In the genomic region with DNA sequence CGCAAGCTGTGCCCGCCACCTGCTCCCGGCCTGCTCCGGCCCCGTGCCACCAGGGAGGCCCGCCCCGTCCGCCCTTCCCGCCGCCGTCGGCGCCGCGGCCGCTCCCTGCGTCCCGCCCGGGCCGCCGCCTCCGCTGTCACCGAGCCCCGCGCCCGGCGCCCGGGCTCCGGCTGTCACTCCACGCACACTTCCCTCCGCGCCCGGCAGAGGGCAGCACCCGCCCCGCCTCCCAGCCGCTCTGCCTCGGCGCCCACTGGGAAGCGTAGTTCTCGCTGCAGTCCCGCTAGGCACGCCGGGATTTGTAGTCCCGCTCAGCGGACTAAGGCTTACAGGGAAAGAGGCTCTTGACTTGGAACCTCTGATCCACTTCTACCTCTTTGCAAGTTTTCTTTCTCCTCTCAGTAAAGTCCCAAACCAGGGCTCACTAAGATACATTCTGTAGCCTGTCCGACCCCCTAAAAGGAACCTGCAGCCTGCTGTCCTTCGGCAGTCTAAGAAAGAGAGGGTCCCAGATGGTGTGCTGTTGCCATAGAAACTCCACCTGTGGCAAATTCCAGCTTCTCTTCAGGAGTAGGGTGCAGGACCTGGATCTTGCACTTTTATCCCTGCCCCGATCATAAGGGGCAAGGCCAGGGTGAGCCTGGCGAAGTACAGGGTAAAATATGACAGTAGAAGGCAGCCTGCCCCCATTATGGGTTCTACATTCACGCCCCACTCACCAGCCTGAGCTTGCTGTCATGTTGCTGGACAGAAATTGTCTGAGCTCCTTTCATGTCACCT, we compare ENCODE assay signal across 8 cellular contexts. TPM values are rescaled to one million over a fixed set of nuclear protein-coding genes. Genes with fewer than 3 reads are reported as not detected.
DNase-seq lines count a peak whose midpoint lies in the region; TF ChIP-seq lines count a peak whose summit lies in the region.

TFEB (minus strand) TSS at position 182 of the 780 bp plus-strand sequence. CDS start 44,395 bp downstream, outside the sequence.

- H3K4me3 ChIP-seq in H7 (ENCODE audit: insufficient read depth, low read depth, low read length) (peak within 1 kb of the TSS; percentile 52), SJCRH30 (peak within 1 kb of the TSS; percentile 56), neuronal stem cell (ENCODE audit: low read length in 2 of 2) (peak within 1 kb of the TSS; percentile 51 to 83)

- H3K4ac ChIP-seq in neuronal stem cell (ENCODE audit: low read length) = no peak within 1 kb of the TSS

- H3K79me1 ChIP-seq in neuronal stem cell (ENCODE audit: low read depth, low read length) = no peaks in the 10 kb centered on the region

- no peak within 1 kb of the TSS for H2BK120ac ChIP-seq in neuronal stem cell (ENCODE audit: low read depth, low read length)

- peak within 1 kb of the TSS; percentile 94 for H3K4me2 ChIP-seq in neuronal stem cell (ENCODE audit: insufficient read depth, low read length, poor library complexity, severe bottlenecking)

- H4K91ac ChIP-seq in neuronal stem cell (ENCODE audit: low read depth, low read length, poor library complexity) = no peak within 1 kb of the TSS

- H3K27ac ChIP-seq in SJCRH30 = no peak within 1 kb of the TSS
- peak within 1 kb of the TSS; percentile 39 for H3K27ac ChIP-seq in neuronal stem cell (replicated peaks; ENCODE audit: low read length)

- no peak within 1 kb of the TSS for H2BK15ac ChIP-seq in neuronal stem cell (ENCODE audit: low read length)

- peak within 1 kb of the TSS; percentile 77 for H3K18ac ChIP-seq in neuronal stem cell (ENCODE audit: low read length)

- WGBS in neuronal stem cell (ENCODE audit: extremely low coverage in 2 of 2, insufficient read length in 2 of 2, insufficient replicate concordance in 1 of 2), 2 donors = no CpG with 5 or more reads among the region's 50 CpGs

- H3K4me1 ChIP-seq in ES-I3 (ENCODE audit: insufficient read depth, low read length) (peaks cover 14% of the 10 kb centered on the region), SJCRH30 (peaks cover 6% of the 10 kb centered on the region; the same call in 1 of the 2 replicates), neuronal stem cell (ENCODE audit: control insufficient read depth in 2 of 2, insufficient read depth in 1 of 2, low read depth in 1 of 2, low read length in 2 of 2) (peaks cover 11 to 23% of the 10 kb centered on the region in 2 donors)

- H4K8ac ChIP-seq in neuronal stem cell (ENCODE audit: low read depth, low read length) = no peak within 1 kb of the TSS

- H3K9me3 ChIP-seq in ES-I3 (ENCODE audit: control insufficient read depth, insufficient read depth, low read length) (no peaks in the 10 kb centered on the region), SJCRH30 (replicated peaks) (no peaks in the 10 kb centered on the region), neuronal stem cell (replicated peaks in 1 of 2; ENCODE audit: control insufficient read depth in 2 of 2, insufficient read depth in 1 of 2, low read depth in 1 of 2, low read length in 2 of 2) (no peaks in the 10 kb centered on the region)

- peak within 1 kb of the TSS; percentile 62 for H2BK5ac ChIP-seq in neuronal stem cell (ENCODE audit: low read length)

- H3K27me3 ChIP-seq in H7 (ENCODE audit: control insufficient read depth, insufficient read depth, low read length) (peaks cover 19% of the 10 kb centered on the region), SJCRH30 (0 out of 2 replicates have a peak, but pooled peaks cover 4% of the 10 kb centered on the region), neuronal stem cell (ENCODE audit: control insufficient read depth in 3 of 3, insufficient read depth in 3 of 3, low read depth in 1 of 3, low read length in 3 of 3) (peaks cover 0 to 44% (median 24%) of the 10 kb centered on the region in 3 experiments)

- peak within 1 kb of the TSS; percentile 97 for H2AFZ ChIP-seq in neuronal stem cell (ENCODE audit: low read length)

- DNase-seq in H7 (peak; percentile 97), M059J (ENCODE audit: low read depth) (peak; percentile 92), SJCRH30 (peak; percentile 88 to 90), foreskin melanocyte (peak; percentile 72), neuronal stem cell (ENCODE audit: low spot score) (peak; percentile 90)
- DNase-seq in activated naive CD4-positive, alpha-beta T cell (lab: John Stamatoyannopoulos, UW) = peak; percentile 86 to 93 (median 91)

- peak within 1 kb of the TSS; percentile 51 for H2AK5ac ChIP-seq in neuronal stem cell (ENCODE audit: low read depth, low read length)

- H3K23ac ChIP-seq in neuronal stem cell (ENCODE audit: low read depth, low read length, poor library complexity) = peak within 1 kb of the TSS; percentile 62

- H3K36me3 ChIP-seq in ES-I3 (ENCODE audit: insufficient read depth, low read length) (no peaks in the 10 kb centered on the region), H7 (replicated peaks; ENCODE audit: control insufficient read depth, insufficient read depth, low read length) (no peaks in the 10 kb centered on the region), SJCRH30 (no peaks in the 10 kb centered on the region), neuronal stem cell (replicated peaks in 1 of 2; ENCODE audit: control insufficient read depth in 2 of 2, insufficient read depth in 2 of 2, low read length in 2 of 2) (no peaks in the 10 kb centered on the region)

- H2BK12ac ChIP-seq in neuronal stem cell (ENCODE audit: low read length) = no peak within 1 kb of the TSS

- no peak for TF ChIP-seq CTCF in subcutaneous adipose tissue (IDR thresholded peaks at IDR 0.05; ENCODE audit: low read depth)

- H3K9ac ChIP-seq in ES-I3 (ENCODE audit: low read depth, low read length) (peak within 1 kb of the TSS; percentile 49; the same call in 1 of the 2 replicates), neuronal stem cell (ENCODE audit: low read depth, low read length, poor library complexity) (peak within 1 kb of the TSS; percentile 71)

- no peak within 1 kb of the TSS for H3K14ac ChIP-seq in neuronal stem cell (ENCODE audit: low read length)

RNA-seq across cellular contexts. Expression of gene TFEB, which starts in this region (rescaled TPM):
- 1.4 and 1.6 TPM in 2 replicates for total RNA-seq in H7 (2014; rRNA removed; shearing (Covaris generic))
- total RNA-seq in M059J (2014; rRNA removed; shearing (Covaris generic)) = 6.1 and 7.2 TPM in 2 replicates
- 0.57 and 0.63 TPM in 2 replicates for total RNA-seq in SJCRH30 (2014; rRNA removed; shearing (Covaris generic))
- 1.1 TPM for polyA plus RNA-seq in neuronal stem cell (2013, experiment 1 of 2)
- 1.1 TPM for polyA plus RNA-seq in neuronal stem cell (2013, experiment 2 of 2)
- 10 to 100 TPM in 3 of 4 donors, 1 to 10 TPM in 1; 6.5 to 11.9 (median 10.9) TPM for total RNA-seq in subcutaneous adipose tissue

Comparison
In these comparisons a context has a peak if more than half of its experiments do, and no peak if none do; other contexts are left out.
1. Peak in DNase-seq and H3K4me3 ChIP-seq in SJCRH30; RNA of the gene not detected or under 1 TPM.